1 cellular context compared by ENCODE assay signal in genomic region chr16:89009343-89010209, GRCh38.
TF ChIP-seq lines count a peak whose summit lies in the region.

No MANE protein-coding gene starts in this region.

TF ChIP-seq in HepG2, 621 proteins besides CTCF, POLR2A, EP300 and RAD21 (continued from another document and continues in another):
- TF ChIP-seq, protein P1, sequence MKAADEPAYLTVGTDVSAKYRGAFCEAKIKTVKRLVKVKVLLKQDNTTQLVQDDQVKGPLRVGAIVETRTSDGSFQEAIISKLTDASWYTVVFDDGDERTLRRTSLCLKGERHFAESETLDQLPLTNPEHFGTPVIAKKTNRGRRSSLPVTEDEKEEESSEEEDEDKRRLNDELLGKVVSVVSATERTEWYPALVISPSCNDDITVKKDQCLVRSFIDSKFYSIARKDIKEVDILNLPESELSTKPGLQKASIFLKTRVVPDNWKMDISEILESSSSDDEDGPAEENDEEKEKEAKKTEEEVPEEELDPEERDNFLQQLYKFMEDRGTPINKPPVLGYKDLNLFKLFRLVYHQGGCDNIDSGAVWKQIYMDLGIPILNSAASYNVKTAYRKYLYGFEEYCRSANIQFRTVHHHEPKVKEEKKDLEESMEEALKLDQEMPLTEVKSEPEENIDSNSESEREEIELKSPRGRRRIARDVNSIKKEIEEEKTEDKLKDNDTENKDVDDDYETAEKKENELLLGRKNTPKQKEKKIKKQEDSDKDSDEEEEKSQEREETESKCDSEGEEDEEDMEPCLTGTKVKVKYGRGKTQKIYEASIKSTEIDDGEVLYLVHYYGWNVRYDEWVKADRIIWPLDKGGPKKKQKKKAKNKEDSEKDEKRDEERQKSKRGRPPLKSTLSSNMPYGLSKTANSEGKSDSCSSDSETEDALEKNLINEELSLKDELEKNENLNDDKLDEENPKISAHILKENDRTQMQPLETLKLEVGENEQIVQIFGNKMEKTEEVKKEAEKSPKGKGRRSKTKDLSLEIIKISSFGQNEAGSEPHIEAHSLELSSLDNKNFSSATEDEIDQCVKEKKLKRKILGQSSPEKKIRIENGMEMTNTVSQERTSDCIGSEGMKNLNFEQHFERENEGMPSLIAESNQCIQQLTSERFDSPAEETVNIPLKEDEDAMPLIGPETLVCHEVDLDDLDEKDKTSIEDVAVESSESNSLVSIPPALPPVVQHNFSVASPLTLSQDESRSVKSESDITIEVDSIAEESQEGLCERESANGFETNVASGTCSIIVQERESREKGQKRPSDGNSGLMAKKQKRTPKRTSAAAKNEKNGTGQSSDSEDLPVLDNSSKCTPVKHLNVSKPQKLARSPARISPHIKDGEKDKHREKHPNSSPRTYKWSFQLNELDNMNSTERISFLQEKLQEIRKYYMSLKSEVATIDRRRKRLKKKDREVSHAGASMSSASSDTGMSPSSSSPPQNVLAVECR (CRISPR knock-in tag; IDR thresholded peaks at IDR 0.05; ENCODE audit: borderline replicate concordance) = 0 out of 2 replicates have a peak, but pooled peaks have one; percentile 27
- TF ChIP-seq MED1 (CRISPR knock-in tag; IDR thresholded peaks at IDR 0.05) (0 out of 2 replicates have a peak, but pooled peaks have one; percentile 28), KLF16 (CRISPR knock-in tag; IDR thresholded peaks at IDR 0.05) (peak in 1 of 2 experiments; percentile 67; a peak in 1 of 4 replicates), PPARG (CRISPR knock-in tag; conservative IDR thresholded peaks at IDR 0.05) (no peak), TGIF2 (CRISPR knock-in tag; IDR thresholded peaks at IDR 0.05) (peak; percentile 56; the same call in 1 of the 2 replicates), ZNF446 (CRISPR knock-in tag; IDR thresholded peaks at IDR 0.05) (peak; percentile 70; the same call in 1 of the 2 replicates), HES4 (CRISPR knock-in tag; IDR thresholded peaks at IDR 0.05; ENCODE audit: borderline replicate concordance) (peak; percentile 81), WIZ (CRISPR knock-in tag; IDR thresholded peaks at IDR 0.05) (peak; percentile 67; the same call in 1 of the 2 replicates), MIER2 (CRISPR knock-in tag; IDR thresholded peaks at IDR 0.05) (peak; percentile 95), ZSCAN21 (CRISPR knock-in tag; IDR thresholded peaks at IDR 0.05; ENCODE audit: borderline replicate concordance) (peak; percentile 47; the same call in 1 of the 2 replicates), ZNF563 (CRISPR knock-in tag; IDR thresholded peaks at IDR 0.05) (peak; percentile 56; the same call in 1 of the 2 replicates), JUNB (CRISPR knock-in tag; IDR thresholded peaks at IDR 0.05; ENCODE audit: borderline replicate concordance) (peak; percentile 39; the same call in 1 of the 2 replicates), ZSCAN9 (CRISPR knock-in tag; IDR thresholded peaks at IDR 0.05; ENCODE audit: borderline replicate concordance) (peak; percentile 73; the same call in 1 of the 2 replicates), MEF2D (CRISPR knock-in tag; IDR thresholded peaks at IDR 0.05) (0 out of 2 replicates have a peak, but pooled peaks have one; percentile 27), ZNF33A (CRISPR knock-in tag; IDR thresholded peaks at IDR 0.05; ENCODE audit: borderline replicate concordance) (no peak), ZNF780A (CRISPR knock-in tag; IDR thresholded peaks at IDR 0.05) (peak; percentile 64; the same call in 1 of the 2 replicates), EHMT2 (IDR thresholded peaks at IDR 0.05; ENCODE audit: borderline replicate concordance, low read depth, low read length) (peak; percentile 89), HHEX (CRISPR knock-in tag; IDR thresholded peaks at IDR 0.05) (no peak), ZMYM4 (CRISPR knock-in tag; IDR thresholded peaks at IDR 0.05) (0 out of 2 replicates have a peak, but pooled peaks have one; percentile 13), SAP130 (CRISPR knock-in tag; IDR thresholded peaks at IDR 0.05; ENCODE audit: low read depth) (peak; percentile 43), NFE2L1 (CRISPR knock-in tag; IDR thresholded peaks at IDR 0.05; ENCODE audit: borderline replicate concordance) (no peak), ETS1 (CRISPR knock-in tag; IDR thresholded peaks at IDR 0.05) (no peak), ZNF724P (CRISPR knock-in tag; IDR thresholded peaks at IDR 0.05; ENCODE audit: borderline replicate concordance) (no peak), TSC22D2 (CRISPR knock-in tag; IDR thresholded peaks at IDR 0.05; ENCODE audit: borderline replicate concordance) (peak; percentile 79; the same call in 1 of the 2 replicates), RAD51 (IDR thresholded peaks at IDR 0.05; ENCODE audit: borderline replicate concordance) (no peak), BATF2 (CRISPR knock-in tag; IDR thresholded peaks at IDR 0.05) (0 out of 2 replicates have a peak, but pooled peaks have one; percentile 28)
- TF ChIP-seq, protein P2, sequence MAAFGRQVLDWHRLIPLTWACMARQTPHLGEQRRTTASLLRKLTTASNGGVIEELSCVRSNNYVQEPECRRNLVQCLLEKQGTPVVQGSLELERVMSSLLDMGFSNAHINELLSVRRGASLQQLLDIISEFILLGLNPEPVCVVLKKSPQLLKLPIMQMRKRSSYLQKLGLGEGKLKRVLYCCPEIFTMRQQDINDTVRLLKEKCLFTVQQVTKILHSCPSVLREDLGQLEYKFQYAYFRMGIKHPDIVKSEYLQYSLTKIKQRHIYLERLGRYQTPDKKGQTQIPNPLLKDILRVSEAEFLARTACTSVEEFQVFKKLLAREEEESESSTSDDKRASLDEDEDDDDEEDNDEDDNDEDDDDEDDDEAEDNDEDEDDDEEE (CRISPR knock-in tag; IDR thresholded peaks at IDR 0.05) = peak; percentile 74; the same call in 1 of the 2 replicates
- TF ChIP-seq, protein P3, sequence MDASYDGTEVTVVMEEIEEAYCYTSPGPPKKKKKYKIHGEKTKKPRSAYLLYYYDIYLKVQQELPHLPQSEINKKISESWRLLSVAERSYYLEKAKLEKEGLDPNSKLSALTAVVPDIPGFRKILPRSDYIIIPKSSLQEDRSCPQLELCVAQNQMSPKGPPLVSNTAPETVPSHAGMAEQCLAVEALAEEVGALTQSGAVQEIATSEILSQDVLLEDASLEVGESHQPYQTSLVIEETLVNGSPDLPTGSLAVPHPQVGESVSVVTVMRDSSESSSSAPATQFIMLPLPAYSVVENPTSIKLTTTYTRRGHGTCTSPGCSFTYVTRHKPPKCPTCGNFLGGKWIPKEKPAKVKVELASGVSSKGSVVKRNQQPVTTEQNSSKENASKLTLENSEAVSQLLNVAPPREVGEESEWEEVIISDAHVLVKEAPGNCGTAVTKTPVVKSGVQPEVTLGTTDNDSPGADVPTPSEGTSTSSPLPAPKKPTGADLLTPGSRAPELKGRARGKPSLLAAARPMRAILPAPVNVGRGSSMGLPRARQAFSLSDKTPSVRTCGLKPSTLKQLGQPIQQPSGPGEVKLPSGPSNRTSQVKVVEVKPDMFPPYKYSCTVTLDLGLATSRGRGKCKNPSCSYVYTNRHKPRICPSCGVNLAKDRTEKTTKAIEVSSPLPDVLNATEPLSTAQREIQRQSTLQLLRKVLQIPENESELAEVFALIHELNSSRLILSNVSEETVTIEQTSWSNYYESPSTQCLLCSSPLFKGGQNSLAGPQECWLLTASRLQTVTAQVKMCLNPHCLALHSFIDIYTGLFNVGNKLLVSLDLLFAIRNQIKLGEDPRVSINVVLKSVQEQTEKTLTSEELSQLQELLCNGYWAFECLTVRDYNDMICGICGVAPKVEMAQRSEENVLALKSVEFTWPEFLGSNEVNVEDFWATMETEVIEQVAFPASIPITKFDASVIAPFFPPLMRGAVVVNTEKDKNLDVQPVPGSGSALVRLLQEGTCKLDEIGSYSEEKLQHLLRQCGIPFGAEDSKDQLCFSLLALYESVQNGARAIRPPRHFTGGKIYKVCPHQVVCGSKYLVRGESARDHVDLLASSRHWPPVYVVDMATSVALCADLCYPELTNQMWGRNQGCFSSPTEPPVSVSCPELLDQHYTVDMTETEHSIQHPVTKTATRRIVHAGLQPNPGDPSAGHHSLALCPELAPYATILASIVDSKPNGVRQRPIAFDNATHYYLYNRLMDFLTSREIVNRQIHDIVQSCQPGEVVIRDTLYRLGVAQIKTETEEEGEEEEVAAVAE (CRISPR knock-in tag; IDR thresholded peaks at IDR 0.05; ENCODE audit: borderline replicate concordance) = 0 out of 2 replicates have a peak, but pooled peaks have one; percentile 43
- TF ChIP-seq, protein P4, sequence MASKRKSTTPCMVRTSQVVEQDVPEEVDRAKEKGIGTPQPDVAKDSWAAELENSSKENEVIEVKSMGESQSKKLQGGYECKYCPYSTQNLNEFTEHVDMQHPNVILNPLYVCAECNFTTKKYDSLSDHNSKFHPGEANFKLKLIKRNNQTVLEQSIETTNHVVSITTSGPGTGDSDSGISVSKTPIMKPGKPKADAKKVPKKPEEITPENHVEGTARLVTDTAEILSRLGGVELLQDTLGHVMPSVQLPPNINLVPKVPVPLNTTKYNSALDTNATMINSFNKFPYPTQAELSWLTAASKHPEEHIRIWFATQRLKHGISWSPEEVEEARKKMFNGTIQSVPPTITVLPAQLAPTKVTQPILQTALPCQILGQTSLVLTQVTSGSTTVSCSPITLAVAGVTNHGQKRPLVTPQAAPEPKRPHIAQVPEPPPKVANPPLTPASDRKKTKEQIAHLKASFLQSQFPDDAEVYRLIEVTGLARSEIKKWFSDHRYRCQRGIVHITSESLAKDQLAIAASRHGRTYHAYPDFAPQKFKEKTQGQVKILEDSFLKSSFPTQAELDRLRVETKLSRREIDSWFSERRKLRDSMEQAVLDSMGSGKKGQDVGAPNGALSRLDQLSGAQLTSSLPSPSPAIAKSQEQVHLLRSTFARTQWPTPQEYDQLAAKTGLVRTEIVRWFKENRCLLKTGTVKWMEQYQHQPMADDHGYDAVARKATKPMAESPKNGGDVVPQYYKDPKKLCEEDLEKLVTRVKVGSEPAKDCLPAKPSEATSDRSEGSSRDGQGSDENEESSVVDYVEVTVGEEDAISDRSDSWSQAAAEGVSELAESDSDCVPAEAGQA (IDR thresholded peaks at IDR 0.05; ENCODE audit: low read depth) = no peak
- TF ChIP-seq, protein P4 (CRISPR knock-in tag; IDR thresholded peaks at IDR 0.05; ENCODE audit: borderline replicate concordance) = peak; percentile 49; the same call in 1 of the 2 replicates
- TF ChIP-seq, protein P5, sequence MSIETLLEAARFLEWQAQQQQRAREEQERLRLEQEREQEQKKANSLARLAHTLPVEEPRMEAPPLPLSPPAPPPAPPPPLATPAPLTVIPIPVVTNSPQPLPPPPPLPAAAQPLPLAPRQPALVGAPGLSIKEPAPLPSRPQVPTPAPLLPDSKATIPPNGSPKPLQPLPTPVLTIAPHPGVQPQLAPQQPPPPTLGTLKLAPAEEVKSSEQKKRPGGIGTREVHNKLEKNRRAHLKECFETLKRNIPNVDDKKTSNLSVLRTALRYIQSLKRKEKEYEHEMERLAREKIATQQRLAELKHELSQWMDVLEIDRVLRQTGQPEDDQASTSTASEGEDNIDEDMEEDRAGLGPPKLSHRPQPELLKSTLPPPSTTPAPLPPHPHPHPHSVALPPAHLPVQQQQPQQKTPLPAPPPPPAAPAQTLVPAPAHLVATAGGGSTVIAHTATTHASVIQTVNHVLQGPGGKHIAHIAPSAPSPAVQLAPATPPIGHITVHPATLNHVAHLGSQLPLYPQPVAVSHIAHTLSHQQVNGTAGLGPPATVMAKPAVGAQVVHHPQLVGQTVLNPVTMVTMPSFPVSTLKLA (IDR thresholded peaks at IDR 0.05) = peak; percentile 61
- TF ChIP-seq, protein P6, sequence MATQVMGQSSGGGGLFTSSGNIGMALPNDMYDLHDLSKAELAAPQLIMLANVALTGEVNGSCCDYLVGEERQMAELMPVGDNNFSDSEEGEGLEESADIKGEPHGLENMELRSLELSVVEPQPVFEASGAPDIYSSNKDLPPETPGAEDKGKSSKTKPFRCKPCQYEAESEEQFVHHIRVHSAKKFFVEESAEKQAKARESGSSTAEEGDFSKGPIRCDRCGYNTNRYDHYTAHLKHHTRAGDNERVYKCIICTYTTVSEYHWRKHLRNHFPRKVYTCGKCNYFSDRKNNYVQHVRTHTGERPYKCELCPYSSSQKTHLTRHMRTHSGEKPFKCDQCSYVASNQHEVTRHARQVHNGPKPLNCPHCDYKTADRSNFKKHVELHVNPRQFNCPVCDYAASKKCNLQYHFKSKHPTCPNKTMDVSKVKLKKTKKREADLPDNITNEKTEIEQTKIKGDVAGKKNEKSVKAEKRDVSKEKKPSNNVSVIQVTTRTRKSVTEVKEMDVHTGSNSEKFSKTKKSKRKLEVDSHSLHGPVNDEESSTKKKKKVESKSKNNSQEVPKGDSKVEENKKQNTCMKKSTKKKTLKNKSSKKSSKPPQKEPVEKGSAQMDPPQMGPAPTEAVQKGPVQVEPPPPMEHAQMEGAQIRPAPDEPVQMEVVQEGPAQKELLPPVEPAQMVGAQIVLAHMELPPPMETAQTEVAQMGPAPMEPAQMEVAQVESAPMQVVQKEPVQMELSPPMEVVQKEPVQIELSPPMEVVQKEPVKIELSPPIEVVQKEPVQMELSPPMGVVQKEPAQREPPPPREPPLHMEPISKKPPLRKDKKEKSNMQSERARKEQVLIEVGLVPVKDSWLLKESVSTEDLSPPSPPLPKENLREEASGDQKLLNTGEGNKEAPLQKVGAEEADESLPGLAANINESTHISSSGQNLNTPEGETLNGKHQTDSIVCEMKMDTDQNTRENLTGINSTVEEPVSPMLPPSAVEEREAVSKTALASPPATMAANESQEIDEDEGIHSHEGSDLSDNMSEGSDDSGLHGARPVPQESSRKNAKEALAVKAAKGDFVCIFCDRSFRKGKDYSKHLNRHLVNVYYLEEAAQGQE (IDR thresholded peaks at IDR 0.05; ENCODE audit: borderline replicate concordance in 1 of 2, low read depth in 1 of 2, low read length in 2 of 2) = peak; percentile 90 to 96
